ENCODE assay signal across 8 cellular contexts in the genomic region with DNA sequence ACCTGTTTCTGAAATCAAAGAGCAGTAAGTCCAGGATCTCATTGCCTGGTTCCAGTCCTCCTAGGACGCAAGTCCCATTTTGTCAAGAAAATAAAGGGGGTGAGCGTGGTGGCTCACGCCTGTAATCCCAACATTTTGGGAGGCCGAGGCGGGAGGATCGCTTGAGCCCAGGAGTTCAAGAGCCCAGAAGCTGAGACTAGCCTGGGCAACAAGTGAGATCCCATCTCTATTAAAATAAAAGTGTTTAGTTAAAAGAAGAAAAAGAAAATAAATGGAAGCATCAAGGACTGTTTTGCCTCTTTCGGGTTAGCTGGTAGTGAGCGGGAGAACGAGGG. TPM values are rescaled to one million over a fixed set of nuclear protein-coding genes. Genes with fewer than 3 reads are reported as not detected.
DNase-seq lines count a peak whose midpoint lies in the region; ATAC-seq, FAIRE-seq and TF ChIP-seq lines count a peak whose summit lies in the region.

No MANE protein-coding gene starts in this region.

- H3K4me3 Mint-ChIP-seq in brain = peak overlapping the region; percentile 88 to 93 (median 89)

- ATAC-seq in A549 = peak; percentile 20 to 27; a peak in 5 of 6 replicates
- peak; percentile 5 for ATAC-seq in HG02970 (IDR thresholded peaks at IDR 0.05; ENCODE audit: low FRiP score, unreplicated experiment)

- 21% methylated on average over 9 of the region's 9 CpGs for WGBS in A549 (ENCODE audit: missing lambda C conversion rate)

- POLR2A ChIA-PET in A549 (lab: Yijun Ruan, JAX) = interaction anchor here (1.0 to 1.8 kb wide), 6 partner anchors 10 to 128 kb away, joined by 3 to 9 read pairs (median 4); a partner anchor contains a TSS

- H3K9me3 ChIP-seq in A549 (peaks cover 17% of the 10 kb centered on the region), muscle layer of duodenum (ENCODE audit: control insufficient read depth in 1 of 2, low read length in 2 of 2) (peaks cover 0 to 5% of the 10 kb centered on the region in 2 donors)

- FAIRE-seq in A549 (lab: Jason Lieb, UNC) (no peak), frontal cortex (lab: Jason Lieb, UNC) (no peak)

- H3K27ac Mint-ChIP-seq in brain = peak overlapping the region; percentile 57 to 91 (median 85)

- no peaks in the 10 kb centered on the region for H3K27me3 ChIP-seq in muscle layer of duodenum (ENCODE audit: low read depth, low read length)

- H3K27ac ChIP-seq in A549 = peak overlapping the region; percentile 72 to 87
- H3K27ac ChIP-seq in muscle layer of duodenum (ENCODE audit: low read length) = no peak overlapping the region

- CTCF ChIA-PET in A549 (lab: Yijun Ruan, JAX) = interaction anchor here (1.0 to 9.4 kb wide), 14 partner anchors 9 to 521 kb away, joined by 3 to 55 read pairs (median 4); a partner anchor contains a TSS

- TF ChIP-seq EP300 in A549 (IDR thresholded peaks at IDR 0.05) = no peak

- peaks cover 11% of the 10 kb centered on the region for H3K36me3 Mint-ChIP-seq in brain

- no peak for TF ChIP-seq RAD21 in A549 (conservative IDR thresholded peaks at IDR 0.05 in 1 of 2, IDR thresholded peaks at IDR 0.05 in 1 of 2)

- TF ChIP-seq POLR2A in A549 (IDR thresholded peaks at IDR 0.05; ENCODE audit: low read length) = no peak

- DNase-seq in A549 (ENCODE audit: low read depth in 1 of 2, low spot score in 1 of 2) (no peak), frontal cortex (ENCODE audit: low spot score in 2 of 2) (no peak), NCI-H2107 treated with DMSO at 0.1 percent for 48 hours (lab: John Stamatoyannopoulos, UW; ENCODE audit: unreplicated experiment) (no peak), NCI-H1105 treated with DMSO at 0.1 percent for 48 hours (lab: John Stamatoyannopoulos, UW) (no peak), SHP77 (lab: John Stamatoyannopoulos, UW) (no peak)

- peaks cover 4 to 14% of the 10 kb centered on the region in 2 donors for H3K36me3 ChIP-seq in muscle layer of duodenum (ENCODE audit: control insufficient read depth in 1 of 2, insufficient read depth in 2 of 2, low read length in 2 of 2)

- peaks cover 5% of the 10 kb centered on the region for H3K27me3 Mint-ChIP-seq in brain

- H3K4me1 ChIP-seq in A549 (peaks cover 9% of the 10 kb centered on the region; the same call in 2 of the 3 replicates), muscle layer of duodenum (ENCODE audit: control insufficient read depth in 1 of 2, insufficient read depth in 2 of 2, low read length in 2 of 2) (peaks cover 0 to 15% of the 10 kb centered on the region in 2 donors)

- peaks cover 16% of the 10 kb centered on the region for H3K4me1 Mint-ChIP-seq in brain

- peak overlapping the region; percentile 92 for H3K4me2 ChIP-seq in A549

- H3K4me3 ChIP-seq in A549 = peak overlapping the region; percentile 75
- peak overlapping the region; percentile 88 to 89 for H3K4me3 ChIP-seq in muscle layer of duodenum (ENCODE audit: low read depth in 1 of 2, low read length in 2 of 2)

- TF ChIP-seq CTCF in A549 (IDR thresholded peaks at IDR 0.05) (no peak), brain (conservative IDR thresholded peaks at IDR 0.05) (no peak)

- H3K9me3 Mint-ChIP-seq in brain = peaks cover 6 to 13% (median 8%) of the 10 kb centered on the region in 5 experiments

TF ChIP-seq in A549, 52 proteins besides CTCF, POLR2A, EP300 and RAD21 (continues in another document):
- TF ChIP-seq, protein P1, sequence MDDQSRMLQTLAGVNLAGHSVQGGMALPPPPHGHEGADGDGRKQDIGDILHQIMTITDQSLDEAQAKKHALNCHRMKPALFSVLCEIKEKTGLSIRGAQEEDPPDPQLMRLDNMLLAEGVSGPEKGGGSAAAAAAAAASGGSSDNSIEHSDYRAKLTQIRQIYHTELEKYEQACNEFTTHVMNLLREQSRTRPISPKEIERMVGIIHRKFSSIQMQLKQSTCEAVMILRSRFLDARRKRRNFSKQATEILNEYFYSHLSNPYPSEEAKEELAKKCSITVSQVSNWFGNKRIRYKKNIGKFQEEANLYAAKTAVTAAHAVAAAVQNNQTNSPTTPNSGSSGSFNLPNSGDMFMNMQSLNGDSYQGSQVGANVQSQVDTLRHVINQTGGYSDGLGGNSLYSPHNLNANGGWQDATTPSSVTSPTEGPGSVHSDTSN (IDR thresholded peaks at IDR 0.05) = no peak
- TF ChIP-seq RARB (CRISPR knock-in tag; IDR thresholded peaks at IDR 0.05) = no peak
- TF ChIP-seq, protein P2, sequence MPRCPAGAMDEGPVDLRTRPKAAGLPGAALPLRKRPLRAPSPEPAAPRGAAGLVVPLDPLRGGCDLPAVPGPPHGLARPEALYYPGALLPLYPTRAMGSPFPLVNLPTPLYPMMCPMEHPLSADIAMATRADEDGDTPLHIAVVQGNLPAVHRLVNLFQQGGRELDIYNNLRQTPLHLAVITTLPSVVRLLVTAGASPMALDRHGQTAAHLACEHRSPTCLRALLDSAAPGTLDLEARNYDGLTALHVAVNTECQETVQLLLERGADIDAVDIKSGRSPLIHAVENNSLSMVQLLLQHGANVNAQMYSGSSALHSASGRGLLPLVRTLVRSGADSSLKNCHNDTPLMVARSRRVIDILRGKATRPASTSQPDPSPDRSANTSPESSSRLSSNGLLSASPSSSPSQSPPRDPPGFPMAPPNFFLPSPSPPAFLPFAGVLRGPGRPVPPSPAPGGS (IDR thresholded peaks at IDR 0.05) = 0 out of 3 replicates have a peak, but pooled peaks have one; percentile 3
- TF ChIP-seq ZFP36 (IDR thresholded peaks at IDR 0.05; ENCODE audit: borderline replicate concordance, partially characterized antibody) = no peak
- no peak for TF ChIP-seq ZC3H11A (IDR thresholded peaks at IDR 0.05)
- TF ChIP-seq PHF8 (IDR thresholded peaks at IDR 0.05; ENCODE audit: borderline replicate concordance, low read depth) = no peak
- TF ChIP-seq, protein P3, sequence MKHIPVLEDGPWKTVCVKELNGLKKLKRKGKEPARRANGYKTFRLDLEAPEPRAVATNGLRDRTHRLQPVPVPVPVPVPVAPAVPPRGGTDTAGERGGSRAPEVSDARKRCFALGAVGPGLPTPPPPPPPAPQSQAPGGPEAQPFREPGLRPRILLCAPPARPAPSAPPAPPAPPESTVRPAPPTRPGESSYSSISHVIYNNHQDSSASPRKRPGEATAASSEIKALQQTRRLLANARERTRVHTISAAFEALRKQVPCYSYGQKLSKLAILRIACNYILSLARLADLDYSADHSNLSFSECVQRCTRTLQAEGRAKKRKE (CRISPR knock-in tag; IDR thresholded peaks at IDR 0.05; ENCODE audit: low read depth) = 0 out of 2 replicates have a peak, but pooled peaks have one; percentile 36
- no peak for TF ChIP-seq CBX2 (IDR thresholded peaks at IDR 0.05; ENCODE audit: borderline replicate concordance, low read depth)
- TF ChIP-seq, protein P4, sequence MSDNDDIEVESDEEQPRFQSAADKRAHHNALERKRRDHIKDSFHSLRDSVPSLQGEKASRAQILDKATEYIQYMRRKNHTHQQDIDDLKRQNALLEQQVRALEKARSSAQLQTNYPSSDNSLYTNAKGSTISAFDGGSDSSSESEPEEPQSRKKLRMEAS (IDR thresholded peaks at IDR 0.05) = no peak
- no peak for TF ChIP-seq KDM1A (IDR thresholded peaks at IDR 0.05; ENCODE audit: low read depth)
- no peak for TF ChIP-seq TFCP2L1 (CRISPR knock-in tag; IDR thresholded peaks at IDR 0.05)

RNA-seq across cellular contexts. Expression of a gene that starts 0.3 kb away (rescaled TPM):
- 7.2 and 7.3 TPM in 2 replicates for polyA plus RNA-seq in A549 (2011; rRNA removed)
- 14.4 and 18.8 TPM in 2 replicates for polyA plus RNA-seq in A549 (2012; cell fraction: cytosol; rRNA removed)
- 101 and 126 TPM in 2 replicates for polyA plus RNA-seq in A549 (2012; cell fraction: nucleus; rRNA removed)
- 16.0 to 17.6 TPM (median 16.1 TPM) in 3 replicates for polyA plus RNA-seq in A549 (2017; fragmentation: RNase III; extraction: RNeasy Plus Mini Kit Qiagen cat#74134 plus additional on column Dnase treatment)
- polyA minus RNA-seq in A549 (2011; rRNA and poly(A)+ RNA removed) = 3.8 and 6.6 TPM in 2 replicates
- polyA plus RNA-seq in brain (ENCODE audit: insufficient read depth, low read depth, low replicate concordance) = 10.7 TPM
- total RNA-seq in frontal cortex = 5.3 TPM

RNA-seq across cellular contexts. Expression of a gene that starts 16.6 kb away (rescaled TPM):
- polyA plus RNA-seq in A549 (2011; rRNA removed) = 62.1 and 80.4 TPM in 2 replicates
- 157 and 167 TPM in 2 replicates for polyA plus RNA-seq in A549 (2012; cell fraction: cytosol; rRNA removed)
- polyA plus RNA-seq in A549 (2012; cell fraction: nucleus; rRNA removed) = 190 and 224 TPM in 2 replicates
- 124 to 131 TPM (median 128 TPM) in 3 replicates for polyA plus RNA-seq in A549 (2017; fragmentation: RNase III; extraction: RNeasy Plus Mini Kit Qiagen cat#74134 plus additional on column Dnase treatment)
- polyA minus RNA-seq in A549 (2011; rRNA and poly(A)+ RNA removed) = 43.4 and 65.1 TPM in 2 replicates
- polyA plus RNA-seq in brain (ENCODE audit: insufficient read depth, low read depth, low replicate concordance) = 101 TPM
- total RNA-seq in frontal cortex = 21.6 TPM

RNA-seq across cellular contexts. Expression of a gene that starts 26.2 kb away (rescaled TPM):
- not detected in 2 replicates for polyA plus RNA-seq in A549 (2011; rRNA removed)
- polyA plus RNA-seq in A549 (2012; cell fraction: cytosol; rRNA removed) = not detected in 2 replicates
- polyA plus RNA-seq in A549 (2012; cell fraction: nucleus; rRNA removed) = not detected in 2 replicates
- polyA plus RNA-seq in A549 (2017; fragmentation: RNase III; extraction: RNeasy Plus Mini Kit Qiagen cat#74134 plus additional on column Dnase treatment) = not detected in 3 replicates
- polyA minus RNA-seq in A549 (2011; rRNA and poly(A)+ RNA removed) = not detected in 2 replicates
- polyA plus RNA-seq in brain (ENCODE audit: insufficient read depth, low read depth, low replicate concordance) = not detected
- not detected for total RNA-seq in frontal cortex

RNA-seq across cellular contexts. Expression of a gene that starts 29.4 kb away (rescaled TPM):
- 0.15 and 0.36 TPM in 2 replicates for polyA plus RNA-seq in A549 (2011; rRNA removed)
- polyA plus RNA-seq in A549 (2012; cell fraction: cytosol; rRNA removed) = 1.5 and 1.7 TPM in 2 replicates
- 1.1 and 2.0 TPM in 2 replicates for polyA plus RNA-seq in A549 (2012; cell fraction: nucleus; rRNA removed)
- 1.1 to 1.3 TPM (median 1.1 TPM) in 3 replicates for polyA plus RNA-seq in A549 (2017; fragmentation: RNase III; extraction: RNeasy Plus Mini Kit Qiagen cat#74134 plus additional on column Dnase treatment)
- not detected in 2 replicates for polyA minus RNA-seq in A549 (2011; rRNA and poly(A)+ RNA removed)
- polyA plus RNA-seq in brain (ENCODE audit: insufficient read depth, low read depth, low replicate concordance) = 5.6 TPM
- 0.82 TPM for total RNA-seq in frontal cortex

RNA-seq across cellular contexts. Expression of a gene that starts 35.9 kb away (rescaled TPM):
- 749 and 1,115 TPM in 2 replicates for polyA plus RNA-seq in A549 (2011; rRNA removed)
- polyA plus RNA-seq in A549 (2012; cell fraction: cytosol; rRNA removed) = 1,921 and 2,479 TPM in 2 replicates
- 1,210 and 1,387 TPM in 2 replicates for polyA plus RNA-seq in A549 (2012; cell fraction: nucleus; rRNA removed)
- 1,179 to 1,276 TPM (median 1,260 TPM) in 3 replicates for polyA plus RNA-seq in A549 (2017; fragmentation: RNase III; extraction: RNeasy Plus Mini Kit Qiagen cat#74134 plus additional on column Dnase treatment)
- 458 and 693 TPM in 2 replicates for polyA minus RNA-seq in A549 (2011; rRNA and poly(A)+ RNA removed)
- 1,011 TPM for polyA plus RNA-seq in brain (ENCODE audit: insufficient read depth, low read depth, low replicate concordance)
- 210 TPM for total RNA-seq in frontal cortex
